14 cellular contexts compared by ENCODE assay signal in the genomic region with DNA sequence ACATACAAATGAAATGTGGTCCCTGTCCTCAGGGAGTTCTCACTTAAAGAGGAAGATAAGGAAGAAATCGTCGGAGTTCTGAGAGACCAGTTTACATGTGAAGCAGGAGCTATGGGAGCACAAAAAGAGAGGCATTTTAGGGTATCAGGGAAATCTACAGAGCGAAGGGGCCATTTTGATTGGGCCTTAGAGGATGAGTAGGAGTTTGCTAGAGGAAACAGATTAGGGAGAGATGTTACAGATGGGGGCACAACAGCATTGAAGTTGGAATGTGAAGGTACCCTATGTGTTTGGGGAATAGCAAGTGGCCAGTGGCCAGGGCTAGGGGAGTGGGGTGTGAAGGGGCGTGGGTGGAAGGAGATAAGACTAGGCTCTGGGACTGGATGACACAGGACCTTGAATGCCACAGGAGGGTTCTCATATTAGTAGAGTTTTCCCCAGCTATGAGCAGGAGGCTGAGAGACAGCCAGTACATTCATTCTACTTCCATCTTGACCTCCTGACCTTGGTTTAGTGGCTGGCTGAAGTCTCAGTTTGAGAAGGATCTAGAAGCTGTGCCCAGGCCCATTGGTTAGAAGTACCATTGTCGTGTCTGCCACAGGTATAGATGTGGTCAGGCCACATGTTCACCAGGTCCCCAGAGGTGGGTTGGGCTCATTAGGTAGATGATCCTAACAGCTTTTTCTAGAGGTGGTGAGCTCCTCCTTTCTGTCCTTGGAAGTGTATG. TPM values are rescaled to one million over a fixed set of nuclear protein-coding genes. Genes with fewer than 3 reads are reported as not detected.
DNase-seq lines count a peak whose midpoint lies in the region; ATAC-seq and TF ChIP-seq lines count a peak whose summit lies in the region.
"Had no signal": no experiment of that assay in that cellular context is flagged by ENCODE, and none has a peak within 500 bp of the region (broad histone marks: within the 10 kb centered on the region; RNA-seq: fewer than 3 reads in every experiment).

No MANE protein-coding gene starts in this region.

- H3K4me3 ChIP-seq in CD8-positive, alpha-beta memory T cell (ENCODE audit: low read length): no peak overlapping the region
- H3K4me3 ChIP-seq in dorsolateral prefrontal cortex: no peak overlapping the region
- H3K4me3 ChIP-seq: MG63, sigmoid colon had no signal

- no peaks in the 10 kb centered on the region for H3K36me3 ChIP-seq in CD8-positive, alpha-beta memory T cell (ENCODE audit: insufficient read depth, low read length)
- H3K36me3 ChIP-seq: MG63 had no signal

- DNase-seq in CD8-positive, alpha-beta memory T cell: no peak
- DNase-seq in dorsolateral prefrontal cortex (no peak), superior temporal gyrus (ENCODE audit: extremely low spot score) (no peak), NCI-H510A (lab: John Stamatoyannopoulos, UW) (no peak)
- DNase-seq in effector CD8-positive, alpha-beta T cell (lab: John Stamatoyannopoulos, UW): no peak
- DNase-seq: activated CD4-positive, alpha-beta T cell treated with anti-CD3 and anti-CD28 coated beads for 1 hour; C1 segment of cervical spinal cord; MG63; OCI-M1; sigmoid colon had no signal

- ATAC-seq in GM18909 (IDR thresholded peaks at IDR 0.05; ENCODE audit: poor library complexity, unreplicated experiment): peak; percentile 56
- peak; percentile 62 for ATAC-seq in HG03378 (IDR thresholded peaks at IDR 0.05; ENCODE audit: unreplicated experiment)
- ATAC-seq in HG03159 (IDR thresholded peaks at IDR 0.05; ENCODE audit: unreplicated experiment): no peak
- ATAC-seq: left lobe of liver had no signal

- no peak for TF ChIP-seq CTCF in dorsolateral prefrontal cortex (IDR thresholded peaks at IDR 0.05 in 54 of 56, conservative IDR thresholded peaks at IDR 0.05 in 2 of 56; ENCODE audit: low read depth in 1 of 56, partially characterized antibody in 56 of 56)

- CTCF ChIA-PET in CD8-positive, alpha-beta memory T cell (lab: Charles Lee): interaction anchor here (1.1 to 5.8 kb wide), 4 partner anchors 9 to 44 kb away, joined by 3 to 23 read pairs (median 10); partner anchors contain the start of gene CPNE2

- H3K9me3 Mint-ChIP-seq in CD8-positive, alpha-beta memory T cell: no peaks in the 10 kb centered on the region

- no peaks in the 10 kb centered on the region for H3K27me3 ChIP-seq in CD8-positive, alpha-beta memory T cell (ENCODE audit: insufficient read depth, low read length, poor library complexity, severe bottlenecking)
- H3K27me3 ChIP-seq in dorsolateral prefrontal cortex: no peaks in the 10 kb centered on the region
- H3K27me3 ChIP-seq: MG63, sigmoid colon had no signal

- intact Hi-C loops in dorsolateral prefrontal cortex (cut with DNase I): no loop called here

- peaks cover 85% of the 10 kb centered on the region for H3K4me1 ChIP-seq in CD8-positive, alpha-beta memory T cell (ENCODE audit: insufficient read depth, low read length)

- peak overlapping the region; percentile 84 to 99 (median 96) for H3K27ac Mint-ChIP-seq in CD8-positive, alpha-beta memory T cell

- no peaks in the 10 kb centered on the region for H3K9me3 ChIP-seq in CD8-positive, alpha-beta memory T cell (ENCODE audit: low read length)
- H3K9me3 ChIP-seq: MG63, sigmoid colon had no signal

- no peaks in the 10 kb centered on the region for H3K27me3 Mint-ChIP-seq in CD8-positive, alpha-beta memory T cell

- POLR2A ChIA-PET in CD8-positive, alpha-beta memory T cell (lab: Charles Lee): interaction anchor here (0.5 to 1.1 kb wide), 2 partner anchors 41 to 897 kb away, joined by 3 to 5 read pairs; no protein-coding TSS in a partner anchor

- peaks cover 79 to 92% (median 88%) of the 10 kb centered on the region in 3 donors for H3K4me1 Mint-ChIP-seq in CD8-positive, alpha-beta memory T cell

- no peaks in the 10 kb centered on the region for H3K36me3 Mint-ChIP-seq in CD8-positive, alpha-beta memory T cell

- H3K27ac ChIP-seq in CD8-positive, alpha-beta memory T cell (ENCODE audit: low read depth, low read length): no peak overlapping the region
- peak overlapping the region in 40 of 59 donors; percentile 2 to 100 (median 94) for H3K27ac ChIP-seq in dorsolateral prefrontal cortex
- H3K27ac ChIP-seq: sigmoid colon had no signal

- peak overlapping the region in 6 of 7 donors; percentile 49 to 77 (median 64) for H3K4me3 Mint-ChIP-seq in CD8-positive, alpha-beta memory T cell

RNA-seq across cellular contexts. Expression of gene CPNE2, which starts 34.8 kb away (rescaled TPM):
- total RNA-seq in CD8-positive, alpha-beta memory T cell: 1 to 10 TPM; 9.4 TPM
- polyA plus RNA-seq in CD8-positive, alpha-beta memory T cell: 90.4 TPM
- total RNA-seq in dorsolateral prefrontal cortex: 100 to 1,000 TPM in 2 of 120 experiments, 10 to 100 TPM in 118; 18.1 to 151 (median 44.9) TPM

RNA-seq across cellular contexts. Expression of gene PSME3IP1, which starts 58.6 kb away (rescaled TPM):
- 100 to 1,000 TPM; 103 to 111 TPM for total RNA-seq in CD8-positive, alpha-beta memory T cell
- polyA plus RNA-seq in CD8-positive, alpha-beta memory T cell: 62.3 TPM
- total RNA-seq in dorsolateral prefrontal cortex: 100 to 1,000 TPM; 100 to 178 (median 132) TPM

RNA-seq across cellular contexts. Expression of gene RSPRY1, which starts 58.9 kb away (rescaled TPM):
- total RNA-seq in CD8-positive, alpha-beta memory T cell: 10 to 100 TPM; 33.3 to 36.6 TPM
- 41.0 TPM for polyA plus RNA-seq in CD8-positive, alpha-beta memory T cell
- 10 to 100 TPM; 21.4 to 53.0 (median 33.6) TPM for total RNA-seq in dorsolateral prefrontal cortex
